Comparison of ENCODE assay signal across 11 cellular contexts in genomic region chrX:118730500-118731247, GRCh38. TPM values are rescaled to one million over a fixed set of nuclear protein-coding genes. Genes with fewer than 3 reads are reported as not detected.
DNase-seq lines count a peak whose midpoint lies in the region; TF ChIP-seq lines count a peak whose summit lies in the region.
"Had no signal": no experiment of that assay in that cellular context is flagged by ENCODE, and none has a peak within 500 bp of the region (broad histone marks: within the 10 kb centered on the region; RNA-seq: fewer than 3 reads in every experiment).

No MANE protein-coding gene starts in this region.

- H3K9me3 Mint-ChIP-seq in HFFc6: no peaks in the 10 kb centered on the region

- H3K4me3 Mint-ChIP-seq in HFFc6: peak overlapping the region; percentile 61
- H3K4me3 Mint-ChIP-seq: stimulated activated naive CD8-positive, alpha-beta T cell treated with anti-CD3 and anti-CD28 coated beads, Interleukin-15, Interleukin-2, amounts not matched to agents 100 ng/mL and 50 ng/mL, for 24 hours had no signal

- H3K4me3 ChIP-seq in brain microvascular endothelial cell (ENCODE audit: low read depth, low read length): no peak overlapping the region
- peak overlapping the region; percentile 20 to 80 for H3K4me3 ChIP-seq in tibial artery
- H3K4me3 ChIP-seq: SJSA1 had no signal

- TF ChIP-seq CTCF in HFFc6 (IDR thresholded peaks at IDR 0.05) (no peak), brain microvascular endothelial cell (IDR thresholded peaks at IDR 0.05; ENCODE audit: low read depth, low read length, missing control alignments) (no peak), tibial artery (IDR thresholded peaks at IDR 0.05) (no peak), GM20000 (IDR thresholded peaks at IDR 0.05; ENCODE audit: extremely low read depth, missing control alignments) (no peak)

- no peak for TF ChIP-seq POLR2A in erythroblast (IDR thresholded peaks at IDR 0.05; ENCODE audit: low read length)

- intact Hi-C loops in tibial artery (cut with DNase I; ENCODE audit: low total_unique reads): no loop called here

- no peaks in the 10 kb centered on the region for H3K36me3 ChIP-seq in brain microvascular endothelial cell (replicated peaks)
- no peaks in the 10 kb centered on the region for H3K36me3 ChIP-seq in tibial artery

- H3K27me3 ChIP-seq in brain microvascular endothelial cell (replicated peaks) (no peaks in the 10 kb centered on the region), tibial artery (no peaks in the 10 kb centered on the region)
- H3K27me3 ChIP-seq: SJSA1 had no signal

- DNase-seq in HFFc6: peak; percentile 73
- peak; percentile 57 for DNase-seq in brain microvascular endothelial cell
- DNase-seq in kidney glomerular epithelial cell (lab: John Stamatoyannopoulos, UW): peak; percentile 5
- DNase-seq in tibial artery: no peak
- DNase-seq in erythroblast (lab: John Stamatoyannopoulos, UW): no peak
- DNase-seq in GM20000 (ENCODE audit: low spot score): no peak
- DNase-seq in globus pallidus (ENCODE audit: low spot score): no peak
- DNase-seq: activated CD4-positive, alpha-beta T cell treated with anti-CD3 and anti-CD28 coated beads, Interleukin-2, amount 50 U/mL, for 4 hours; NCI-H1694 had no signal

- H3K9me3 ChIP-seq in tibial artery: no peaks in the 10 kb centered on the region
- H3K9me3 ChIP-seq: SJSA1 had no signal

- peaks cover 1% of the 10 kb centered on the region for H3K27me3 Mint-ChIP-seq in HFFc6 (ENCODE audit: insufficient read depth)

- H3K27ac ChIP-seq in brain microvascular endothelial cell (peak overlapping the region; percentile 43), tibial artery (peak overlapping the region; percentile 94 to 95)
- H3K27ac ChIP-seq: SJSA1 had no signal

- in situ Hi-C loops in brain microvascular endothelial cell (cut with HindIII; ENCODE audit: low pct_ligation_motif_present, low sequenced_read_pairs): no loop called here

- peak overlapping the region; percentile 87 for H3K27ac Mint-ChIP-seq in HFFc6
- H3K27ac Mint-ChIP-seq: stimulated activated naive CD8-positive, alpha-beta T cell treated with anti-CD3 and anti-CD28 coated beads, Interleukin-15, Interleukin-2, amounts not matched to agents 100 ng/mL and 50 ng/mL, for 24 hours had no signal

- peaks cover 0 to 52% (median 11%) of the 10 kb centered on the region in 4 donors for H3K4me1 ChIP-seq in tibial artery

- H3K4me1 Mint-ChIP-seq in HFFc6 (ENCODE audit: low read depth): peaks cover 45% of the 10 kb centered on the region

- no peaks in the 10 kb centered on the region for H3K36me3 Mint-ChIP-seq in HFFc6 (ENCODE audit: low read depth)

RNA-seq across cellular contexts. Expression of gene IL13RA1, which starts 3.3 kb away (rescaled TPM):
- 10 to 100 TPM; 55.2 to 76.7 (median 66.8) TPM for total RNA-seq in HFFc6 (2021; fragmentation: NEBNext Ultra II Directional; extraction: Animal tissue kit (Norgen Biotek cat#: 25700))

Comparison
In these comparisons a context has a peak if more than half of its experiments do, and no peak if none do; other contexts are left out.
1. DNase-seq: peak in HFFc6 (single experiment), brain microvascular endothelial cell (single experiment) and kidney glomerular epithelial cell (single experiment); none in tibial artery (0 of 2), erythroblast (0 of 2), GM20000 (single experiment) and globus pallidus (single experiment).